In the genomic region with DNA sequence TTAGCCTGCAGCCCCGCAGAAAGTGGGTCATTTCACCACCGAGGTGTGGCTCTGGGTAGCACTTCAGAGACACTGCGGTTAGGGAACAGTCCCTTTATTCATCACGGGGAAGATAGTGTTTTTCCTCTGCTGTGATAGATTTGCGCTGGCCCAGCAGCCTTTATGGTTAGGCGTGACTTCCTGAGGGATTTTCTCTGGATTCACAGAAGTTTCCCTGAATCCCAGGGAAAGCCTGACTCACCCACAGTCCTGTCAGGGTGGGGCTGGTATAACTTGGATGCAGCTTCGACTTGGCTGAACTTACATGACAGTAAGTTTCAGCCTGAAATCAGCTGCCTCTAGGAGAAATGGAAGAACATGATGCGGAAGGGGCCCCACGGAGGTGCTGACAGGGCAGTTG, we compare ENCODE assay signal across 15 cellular contexts.
DNase-seq lines count a peak whose midpoint lies in the region; ATAC-seq, FAIRE-seq and TF ChIP-seq lines count a peak whose summit lies in the region.
"Had no signal": no experiment of that assay in that cellular context is flagged by ENCODE, and none has a peak within 500 bp of the region (broad histone marks: within the 10 kb centered on the region; RNA-seq: fewer than 3 reads in every experiment).

No MANE protein-coding gene starts in this region.

- H3K27ac ChIP-seq in astrocyte (ENCODE audit: low read depth, low read length) (no peak overlapping the region), left ventricle myocardium inferior (replicated peaks) (no peak overlapping the region), sigmoid colon (no peak overlapping the region)

- no peak overlapping the region for H3K4me2 ChIP-seq in astrocyte (ENCODE audit: low read length)

- no peak for TF ChIP-seq POLR2A in sigmoid colon (IDR thresholded peaks at IDR 0.05)

- H3K27me3 ChIP-seq in astrocyte (ENCODE audit: insufficient read depth, low read length) = no peaks in the 10 kb centered on the region
- no peaks in the 10 kb centered on the region for H3K27me3 ChIP-seq in left ventricle myocardium inferior (ENCODE audit: low read depth)
- H3K27me3 ChIP-seq in sigmoid colon = no peaks in the 10 kb centered on the region
- H3K27me3 ChIP-seq: BE2C had no signal

- H3K4me3 ChIP-seq in astrocyte (ENCODE audit: insufficient read depth, low read depth, low read length) (no peak overlapping the region), left ventricle myocardium inferior (no peak overlapping the region), sigmoid colon (no peak overlapping the region)
- H3K4me3 ChIP-seq: HAP-1 had no signal

- H2AFZ ChIP-seq in astrocyte (ENCODE audit: low read depth, low read length) = no peak overlapping the region

- DNase-seq in ELF-1 (ENCODE audit: low read depth, low spot score) (peak; percentile 26), astrocyte (ENCODE audit: low read depth) (peak; percentile 26), left ventricle myocardium inferior (peak; percentile 17), sigmoid colon (peak; percentile 62), CD14-positive monocyte (ENCODE audit: low spot score) (no peak), NCI-H2227 (lab: John Stamatoyannopoulos, UW; ENCODE audit: unreplicated experiment) (no peak)
- no peak for DNase-seq in stimulated activated CD4-positive, alpha-beta T cell treated with anti-CD3 and anti-CD28 coated beads, Interleukin-2, amount 100 ng/mL, for 24 hours
- DNase-seq: BE2C, DND-41 had no signal

- no peaks in the 10 kb centered on the region for H3K79me2 ChIP-seq in astrocyte (ENCODE audit: insufficient read depth, low read length)

- H3K27ac Mint-ChIP-seq in astrocyte (ENCODE audit: unreplicated experiment) = no peak overlapping the region
- H3K27ac Mint-ChIP-seq in CD14-positive monocyte = no peak overlapping the region
- H3K27ac Mint-ChIP-seq: activated naive CD8-positive, alpha-beta T cell had no signal

- intact Hi-C loops in left ventricle myocardium inferior (cut with micrococcal nuclease) (no loop called here), sigmoid colon (cut with DNase I) (no loop called here), CD14-positive monocyte (cut with micrococcal nuclease) (no loop called here)

- H3K27me3 Mint-ChIP-seq in astrocyte (ENCODE audit: low read depth, unreplicated experiment) (peaks cover 2% of the 10 kb centered on the region), CD14-positive monocyte (ENCODE audit: low read depth in 3 of 3) (peaks cover 0 to 1% (median 0%) of the 10 kb centered on the region in 3 donors)
- H3K27me3 Mint-ChIP-seq: activated naive CD8-positive, alpha-beta T cell had no signal

- FAIRE-seq in astrocyte (lab: Jason Lieb, UNC) = peak; percentile 45
- FAIRE-seq: colon, TTC549 had no signal

- TF ChIP-seq CTCF in astrocyte (IDR thresholded peaks at IDR 0.05; ENCODE audit: insufficient read depth, low read depth, low read length) (no peak), left ventricle myocardium inferior (IDR thresholded peaks at IDR 0.05; ENCODE audit: borderline replicate concordance) (no peak), sigmoid colon (IDR thresholded peaks at IDR 0.05) (no peak), CD14-positive monocyte (IDR thresholded peaks at IDR 0.05) (no peak)

- no peaks in the 10 kb centered on the region for H3K36me3 ChIP-seq in astrocyte (ENCODE audit: insufficient read depth, low read length)
- no peaks in the 10 kb centered on the region for H3K36me3 ChIP-seq in left ventricle myocardium inferior
- H3K36me3 ChIP-seq in sigmoid colon = no peaks in the 10 kb centered on the region
- H3K36me3 ChIP-seq: BE2C, HAP-1 had no signal

- H3K9me3 ChIP-seq in astrocyte (ENCODE audit: insufficient read depth, low read depth, low read length) = no peaks in the 10 kb centered on the region
- peaks cover 16% of the 10 kb centered on the region for H3K9me3 ChIP-seq in left ventricle myocardium inferior (replicated peaks)
- H3K9me3 ChIP-seq in sigmoid colon = no peaks in the 10 kb centered on the region
- H3K9me3 ChIP-seq: BE2C, HAP-1 had no signal

- H3K4me1 ChIP-seq in astrocyte (ENCODE audit: insufficient read depth, low read length) (no peaks in the 10 kb centered on the region), left ventricle myocardium inferior (no peaks in the 10 kb centered on the region), sigmoid colon (no peaks in the 10 kb centered on the region)
- H3K4me1 ChIP-seq: BE2C, HAP-1 had no signal

- H3K9ac ChIP-seq in astrocyte (ENCODE audit: low read length) = no peak overlapping the region

- no peak for ATAC-seq in GM19351 (IDR thresholded peaks at IDR 0.05; ENCODE audit: unreplicated experiment)
- ATAC-seq: Panc1 had no signal

- 69 to 73% methylated on average over 9 of the region's 9 CpGs for WGBS in sigmoid colon, 2 donors

- H3K4me1 Mint-ChIP-seq in astrocyte (ENCODE audit: low read depth, unreplicated experiment) (no peaks in the 10 kb centered on the region), CD14-positive monocyte (no peaks in the 10 kb centered on the region)

- H4K20me1 ChIP-seq in astrocyte (ENCODE audit: insufficient read depth, low read length) = no peaks in the 10 kb centered on the region

- peaks cover 9% of the 10 kb centered on the region for H3K9me3 Mint-ChIP-seq in astrocyte (ENCODE audit: unreplicated experiment)
- peaks cover 0 to 6% (median 3%) of the 10 kb centered on the region in 7 donors for H3K9me3 Mint-ChIP-seq in CD14-positive monocyte

- H3K36me3 Mint-ChIP-seq in astrocyte (ENCODE audit: low read depth, unreplicated experiment) (no peaks in the 10 kb centered on the region), CD14-positive monocyte (no peaks in the 10 kb centered on the region)
- H3K36me3 Mint-ChIP-seq: activated naive CD8-positive, alpha-beta T cell had no signal

- H3K4me3 Mint-ChIP-seq in astrocyte (ENCODE audit: unreplicated experiment) (no peak overlapping the region), CD14-positive monocyte (no peak overlapping the region)
- H3K4me3 Mint-ChIP-seq: activated naive CD8-positive, alpha-beta T cell had no signal

- TF ChIP-seq EP300 in sigmoid colon (IDR thresholded peaks at IDR 0.05) = no peak

Comparison
In these comparisons a context has a peak if more than half of its experiments do, and no peak if none do; other contexts are left out.
1. DNase-seq: peak in ELF-1 (single experiment), astrocyte (single experiment), left ventricle myocardium inferior (single experiment) and sigmoid colon (single experiment); none in CD14-positive monocyte (single experiment), stimulated activated CD4-positive, alpha-beta T cell treated with anti-CD3 and anti-CD28 coated beads, Interleukin-2, amount 100 ng/mL, for 24 hours (0 of 2) and NCI-H2227 (single experiment).